ENCODE assay signal across 2 cellular contexts in the genomic region with DNA sequence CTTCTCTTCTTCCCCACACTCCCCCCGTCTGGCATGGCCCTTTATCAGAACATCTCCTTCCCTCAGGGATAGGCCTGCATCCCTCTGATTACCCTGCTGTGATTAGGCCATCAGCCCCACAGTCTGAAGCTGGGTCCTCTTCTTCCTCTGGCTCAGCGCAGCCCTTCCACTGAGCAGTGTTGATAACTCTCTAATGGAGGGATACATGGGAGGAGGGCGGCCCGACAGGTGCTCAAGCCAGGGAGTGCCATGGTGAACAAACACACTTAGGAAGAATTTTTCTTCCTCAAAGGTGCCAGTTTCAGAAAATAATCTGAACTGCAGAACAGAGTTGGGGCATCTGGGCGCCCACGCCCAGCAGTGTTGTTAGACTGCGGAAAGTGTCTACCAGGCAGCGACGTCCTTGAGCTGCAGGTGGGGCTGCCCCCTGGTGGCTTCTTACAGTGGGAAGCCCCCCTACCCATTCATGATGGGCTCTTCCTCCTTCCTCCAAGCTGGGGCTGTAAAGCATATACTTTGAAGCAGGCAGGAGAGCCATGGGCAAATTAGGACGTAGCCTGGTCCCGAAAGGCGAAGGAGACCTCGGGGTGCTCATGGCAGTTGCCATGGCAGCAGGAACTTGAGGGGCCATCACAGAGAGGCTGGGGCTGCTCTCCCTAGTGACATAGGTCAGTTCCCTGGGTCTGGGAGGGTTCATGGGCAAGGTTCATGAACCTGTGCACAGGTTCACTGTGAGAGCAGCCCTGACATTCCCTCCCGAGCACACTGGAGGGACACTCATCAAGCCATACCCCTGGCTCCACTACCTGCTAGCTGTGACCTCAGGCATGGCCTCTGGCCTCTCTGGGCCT.
TF ChIP-seq lines count a peak whose summit lies in the region.

No MANE protein-coding gene starts in this region.

TF ChIP-seq in K562, 482 proteins besides CTCF, POLR2A, EP300 and RAD21:
- TF ChIP-seq, protein P1, sequence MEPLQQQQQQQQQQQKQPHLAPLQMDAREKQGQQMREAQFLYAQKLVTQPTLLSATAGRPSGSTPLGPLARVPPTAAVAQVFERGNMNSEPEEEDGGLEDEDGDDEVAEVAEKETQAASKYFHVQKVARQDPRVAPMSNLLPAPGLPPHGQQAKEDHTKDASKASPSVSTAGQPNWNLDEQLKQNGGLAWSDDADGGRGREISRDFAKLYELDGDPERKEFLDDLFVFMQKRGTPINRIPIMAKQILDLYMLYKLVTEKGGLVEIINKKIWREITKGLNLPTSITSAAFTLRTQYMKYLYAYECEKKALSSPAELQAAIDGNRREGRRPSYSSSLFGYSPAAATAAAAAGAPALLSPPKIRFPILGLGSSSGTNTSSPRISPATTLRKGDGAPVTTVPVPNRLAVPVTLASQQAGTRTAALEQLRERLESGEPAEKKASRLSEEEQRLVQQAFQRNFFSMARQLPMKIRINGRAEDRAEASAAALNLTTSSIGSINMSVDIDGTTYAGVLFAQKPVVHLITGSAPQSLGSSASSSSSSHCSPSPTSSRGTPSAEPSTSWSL (CRISPR knock-in tag; IDR thresholded peaks at IDR 0.05; ENCODE audit: borderline replicate concordance), result no peak
- TF ChIP-seq, protein P2, sequence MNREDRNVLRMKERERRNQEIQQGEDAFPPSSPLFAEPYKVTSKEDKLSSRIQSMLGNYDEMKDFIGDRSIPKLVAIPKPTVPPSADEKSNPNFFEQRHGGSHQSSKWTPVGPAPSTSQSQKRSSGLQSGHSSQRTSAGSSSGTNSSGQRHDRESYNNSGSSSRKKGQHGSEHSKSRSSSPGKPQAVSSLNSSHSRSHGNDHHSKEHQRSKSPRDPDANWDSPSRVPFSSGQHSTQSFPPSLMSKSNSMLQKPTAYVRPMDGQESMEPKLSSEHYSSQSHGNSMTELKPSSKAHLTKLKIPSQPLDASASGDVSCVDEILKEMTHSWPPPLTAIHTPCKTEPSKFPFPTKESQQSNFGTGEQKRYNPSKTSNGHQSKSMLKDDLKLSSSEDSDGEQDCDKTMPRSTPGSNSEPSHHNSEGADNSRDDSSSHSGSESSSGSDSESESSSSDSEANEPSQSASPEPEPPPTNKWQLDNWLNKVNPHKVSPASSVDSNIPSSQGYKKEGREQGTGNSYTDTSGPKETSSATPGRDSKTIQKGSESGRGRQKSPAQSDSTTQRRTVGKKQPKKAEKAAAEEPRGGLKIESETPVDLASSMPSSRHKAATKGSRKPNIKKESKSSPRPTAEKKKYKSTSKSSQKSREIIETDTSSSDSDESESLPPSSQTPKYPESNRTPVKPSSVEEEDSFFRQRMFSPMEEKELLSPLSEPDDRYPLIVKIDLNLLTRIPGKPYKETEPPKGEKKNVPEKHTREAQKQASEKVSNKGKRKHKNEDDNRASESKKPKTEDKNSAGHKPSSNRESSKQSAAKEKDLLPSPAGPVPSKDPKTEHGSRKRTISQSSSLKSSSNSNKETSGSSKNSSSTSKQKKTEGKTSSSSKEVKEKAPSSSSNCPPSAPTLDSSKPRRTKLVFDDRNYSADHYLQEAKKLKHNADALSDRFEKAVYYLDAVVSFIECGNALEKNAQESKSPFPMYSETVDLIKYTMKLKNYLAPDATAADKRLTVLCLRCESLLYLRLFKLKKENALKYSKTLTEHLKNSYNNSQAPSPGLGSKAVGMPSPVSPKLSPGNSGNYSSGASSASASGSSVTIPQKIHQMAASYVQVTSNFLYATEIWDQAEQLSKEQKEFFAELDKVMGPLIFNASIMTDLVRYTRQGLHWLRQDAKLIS (CRISPR knock-in tag; IDR thresholded peaks at IDR 0.05), result no peak
- TF ChIP-seq CHD2 (IDR thresholded peaks at IDR 0.05; ENCODE audit: low read depth, low read length) (no peak), SRSF9 (IDR thresholded peaks at IDR 0.05; ENCODE audit: borderline replicate concordance, low read depth, low read length) (no peak)
- TF ChIP-seq, protein P3, sequence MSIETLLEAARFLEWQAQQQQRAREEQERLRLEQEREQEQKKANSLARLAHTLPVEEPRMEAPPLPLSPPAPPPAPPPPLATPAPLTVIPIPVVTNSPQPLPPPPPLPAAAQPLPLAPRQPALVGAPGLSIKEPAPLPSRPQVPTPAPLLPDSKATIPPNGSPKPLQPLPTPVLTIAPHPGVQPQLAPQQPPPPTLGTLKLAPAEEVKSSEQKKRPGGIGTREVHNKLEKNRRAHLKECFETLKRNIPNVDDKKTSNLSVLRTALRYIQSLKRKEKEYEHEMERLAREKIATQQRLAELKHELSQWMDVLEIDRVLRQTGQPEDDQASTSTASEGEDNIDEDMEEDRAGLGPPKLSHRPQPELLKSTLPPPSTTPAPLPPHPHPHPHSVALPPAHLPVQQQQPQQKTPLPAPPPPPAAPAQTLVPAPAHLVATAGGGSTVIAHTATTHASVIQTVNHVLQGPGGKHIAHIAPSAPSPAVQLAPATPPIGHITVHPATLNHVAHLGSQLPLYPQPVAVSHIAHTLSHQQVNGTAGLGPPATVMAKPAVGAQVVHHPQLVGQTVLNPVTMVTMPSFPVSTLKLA (conservative IDR thresholded peaks at IDR 0.05), result no peak
- TF ChIP-seq, protein P4, sequence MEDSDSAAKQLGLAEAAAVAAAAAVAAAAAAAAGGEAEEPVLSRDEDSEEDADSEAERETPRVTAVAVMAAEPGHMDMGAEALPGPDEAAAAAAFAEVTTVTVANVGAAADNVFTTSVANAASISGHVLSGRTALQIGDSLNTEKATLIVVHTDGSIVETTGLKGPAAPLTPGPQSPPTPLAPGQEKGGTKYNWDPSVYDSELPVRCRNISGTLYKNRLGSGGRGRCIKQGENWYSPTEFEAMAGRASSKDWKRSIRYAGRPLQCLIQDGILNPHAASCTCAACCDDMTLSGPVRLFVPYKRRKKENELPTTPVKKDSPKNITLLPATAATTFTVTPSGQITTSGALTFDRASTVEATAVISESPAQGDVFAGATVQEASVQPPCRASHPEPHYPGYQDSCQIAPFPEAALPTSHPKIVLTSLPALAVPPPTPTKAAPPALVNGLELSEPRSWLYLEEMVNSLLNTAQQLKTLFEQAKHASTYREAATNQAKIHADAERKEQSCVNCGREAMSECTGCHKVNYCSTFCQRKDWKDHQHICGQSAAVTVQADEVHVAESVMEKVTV (CRISPR knock-in tag; IDR thresholded peaks at IDR 0.05), result no peak
- TF ChIP-seq, protein P5, sequence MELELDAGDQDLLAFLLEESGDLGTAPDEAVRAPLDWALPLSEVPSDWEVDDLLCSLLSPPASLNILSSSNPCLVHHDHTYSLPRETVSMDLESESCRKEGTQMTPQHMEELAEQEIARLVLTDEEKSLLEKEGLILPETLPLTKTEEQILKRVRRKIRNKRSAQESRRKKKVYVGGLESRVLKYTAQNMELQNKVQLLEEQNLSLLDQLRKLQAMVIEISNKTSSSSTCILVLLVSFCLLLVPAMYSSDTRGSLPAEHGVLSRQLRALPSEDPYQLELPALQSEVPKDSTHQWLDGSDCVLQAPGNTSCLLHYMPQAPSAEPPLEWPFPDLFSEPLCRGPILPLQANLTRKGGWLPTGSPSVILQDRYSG (tag; conservative IDR thresholded peaks at IDR 0.05; ENCODE audit: low read depth), result no peak

TF ChIP-seq in HEK293T, 16 proteins besides CTCF, POLR2A, EP300 and RAD21 (continued from another document):
- TF ChIP-seq HDGF (IDR thresholded peaks at IDR 0.05; ENCODE audit: borderline replicate concordance) (no peak), L3MBTL2 (conservative IDR thresholded peaks at IDR 0.05) (no peak)
